In the genomic region with DNA sequence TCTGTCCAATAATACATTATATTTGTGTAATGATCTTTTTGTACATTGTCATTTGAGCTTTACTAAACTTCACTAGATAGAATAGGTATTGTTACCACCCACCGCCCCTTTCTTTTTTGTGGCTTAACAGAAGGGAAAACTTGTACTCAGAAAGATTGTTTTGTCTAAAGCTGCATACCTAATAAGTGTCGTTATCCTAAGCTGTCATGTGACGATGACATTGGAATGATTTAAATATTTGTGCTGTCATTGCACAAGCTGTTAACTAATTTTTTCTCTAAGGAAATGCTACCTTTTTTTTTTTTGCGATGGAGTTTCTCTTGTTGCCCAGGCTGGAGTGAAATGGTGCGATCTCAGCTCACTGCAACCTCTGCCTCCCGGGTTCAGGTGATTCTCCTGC, we compare ENCODE assay signal across 10 cellular contexts. TPM values are rescaled to one million over a fixed set of nuclear protein-coding genes. Genes with fewer than 3 reads are reported as not detected.
DNase-seq lines count a peak whose midpoint lies in the region; ATAC-seq, FAIRE-seq and TF ChIP-seq lines count a peak whose summit lies in the region.
"Had no signal": no experiment of that assay in that cellular context is flagged by ENCODE, and none has a peak within 500 bp of the region (broad histone marks: within the 10 kb centered on the region; RNA-seq: fewer than 3 reads in every experiment).

No MANE protein-coding gene starts in this region.

- DNase-seq in CD4-positive, alpha-beta T cell: no peak
- DNase-seq in caudate nucleus (lab: John Stamatoyannopoulos, UW): no peak
- no peak for DNase-seq in OCI-M2 (lab: John Stamatoyannopoulos, UW; ENCODE audit: unreplicated experiment)
- no peak for DNase-seq in GM12892 (ENCODE audit: insufficient read length)
- DNase-seq: foreskin melanocyte, NCI-H2171 treated with DMSO at 0.1 percent for 48 hours had no signal

- H3K27me3 Mint-ChIP-seq in CD4-positive, alpha-beta T cell: no peaks in the 10 kb centered on the region

- H3K36me3 Mint-ChIP-seq in CD4-positive, alpha-beta T cell (ENCODE audit: low read depth): peaks cover 12% of the 10 kb centered on the region

- H3K4me1 ChIP-seq in HEK293 (ENCODE audit: control insufficient read depth, insufficient read depth, low read length) (peaks cover 12% of the 10 kb centered on the region; the same call in 1 of the 2 replicates), neutrophil (ENCODE audit: control insufficient read depth in 1 of 2, insufficient read depth in 1 of 2, low read depth in 1 of 2, low read length in 1 of 2) (peaks cover 50 to 53% of the 10 kb centered on the region in 2 experiments)

- TF ChIP-seq POLR2A in GM12892 (IDR thresholded peaks at IDR 0.05; ENCODE audit: low read depth, low read length): no peak

- H3K9me3 Mint-ChIP-seq in CD4-positive, alpha-beta T cell: no peaks in the 10 kb centered on the region

- H3K36me3 ChIP-seq in HEK293 (ENCODE audit: control insufficient read depth in 2 of 2, insufficient read depth in 1 of 2, low read length in 2 of 2) (no peaks in the 10 kb centered on the region), neutrophil (no peaks in the 10 kb centered on the region)

- POLR2A ChIA-PET in CD4-positive, alpha-beta T cell (lab: Charles Lee): interaction anchor here (1.1 to 5.5 kb wide), 5 partner anchors 11 to 396 kb away, joined by 3 to 75 read pairs (median 9); a partner anchor contains a TSS
- POLR2A ChIA-PET in HEK293 (lab: Yijun Ruan, JAX): no interaction called here

- CTCF ChIA-PET in CD4-positive, alpha-beta T cell (lab: Charles Lee): interaction anchor here (1.1 to 3.0 kb wide), 7 partner anchors 9 to 163 kb away, joined by 3 to 11 read pairs (median 4); no protein-coding TSS in a partner anchor
- CTCF ChIA-PET in HEK293 (lab: Yijun Ruan, JAX): interaction anchor here (0.6 to 5.7 kb wide), 5 partner anchors 12 to 832 kb away, joined by 3 to 45 read pairs (median 3); no protein-coding TSS in a partner anchor

- peak overlapping the region; percentile 34 for H3K27ac ChIP-seq in CD4-positive, alpha-beta T cell (ENCODE audit: low read depth, low read length)
- no peak overlapping the region for H3K27ac ChIP-seq in HEK293 (ENCODE audit: extremely low read depth, low read depth, low read length)
- H3K27ac ChIP-seq in caudate nucleus (ENCODE audit: low read depth, low read length): peak overlapping the region; percentile 99
- peak overlapping the region; percentile 63 for H3K27ac ChIP-seq in neutrophil
- H3K27ac ChIP-seq: HL-60 had no signal

- intact Hi-C loops in CD4-positive, alpha-beta T cell (cut with DNase I, micrococcal nuclease): loop anchor here in 1 of 2 experiments (1.0 to 5.0 kb wide), 2 partner anchors 9 to 39 kb away; no protein-coding TSS in a partner anchor

- H3K9me3 ChIP-seq in CD4-positive, alpha-beta T cell (ENCODE audit: control insufficient read depth, low read length): no peaks in the 10 kb centered on the region
- no peaks in the 10 kb centered on the region for H3K9me3 ChIP-seq in HEK293 (ENCODE audit: control insufficient read depth, insufficient read depth, low read depth, low read length)
- no peaks in the 10 kb centered on the region for H3K9me3 ChIP-seq in neutrophil

- no peak overlapping the region for H3K4me3 ChIP-seq in HEK293 (ENCODE audit: low read depth, low read length)
- peak overlapping the region in 1 of 2 experiments; percentile 2 for H3K4me3 ChIP-seq in neutrophil (ENCODE audit: low read depth in 1 of 2, low read length in 1 of 2)

- FAIRE-seq in GM12892 (lab: Jason Lieb, UNC): no peak

- H3K27ac Mint-ChIP-seq in CD4-positive, alpha-beta T cell: peak overlapping the region; percentile 85

- no peak for ATAC-seq in CD4-positive, alpha-beta T cell (ENCODE audit: poor library complexity)
- ATAC-seq in HG03045 (IDR thresholded peaks at IDR 0.05; ENCODE audit: unreplicated experiment): no peak

- H3K4me3 Mint-ChIP-seq in CD4-positive, alpha-beta T cell: peak overlapping the region; percentile 88

- H3K27me3 ChIP-seq in CD4-positive, alpha-beta T cell (ENCODE audit: control insufficient read depth, insufficient read depth, low read length): no peaks in the 10 kb centered on the region
- H3K27me3 ChIP-seq in neutrophil: no peaks in the 10 kb centered on the region

- H3K4me1 Mint-ChIP-seq in CD4-positive, alpha-beta T cell (ENCODE audit: low read depth): peaks cover 63% of the 10 kb centered on the region

- no peak for TF ChIP-seq CTCF in CD4-positive, alpha-beta T cell (IDR thresholded peaks at IDR 0.05)
- no peak for TF ChIP-seq CTCF in HEK293 (tag by site-specific recombination; IDR thresholded peaks at IDR 0.05)
- no peak for TF ChIP-seq CTCF in neutrophil (IDR thresholded peaks at IDR 0.05)

TF ChIP-seq in HEK293, 187 proteins besides CTCF, POLR2A, EP300 and RAD21:
- no peak for TF ChIP-seq ZNF776 (tag by site-specific recombination; IDR thresholded peaks at IDR 0.05; ENCODE audit: borderline replicate concordance)
- TF ChIP-seq, protein P1, sequence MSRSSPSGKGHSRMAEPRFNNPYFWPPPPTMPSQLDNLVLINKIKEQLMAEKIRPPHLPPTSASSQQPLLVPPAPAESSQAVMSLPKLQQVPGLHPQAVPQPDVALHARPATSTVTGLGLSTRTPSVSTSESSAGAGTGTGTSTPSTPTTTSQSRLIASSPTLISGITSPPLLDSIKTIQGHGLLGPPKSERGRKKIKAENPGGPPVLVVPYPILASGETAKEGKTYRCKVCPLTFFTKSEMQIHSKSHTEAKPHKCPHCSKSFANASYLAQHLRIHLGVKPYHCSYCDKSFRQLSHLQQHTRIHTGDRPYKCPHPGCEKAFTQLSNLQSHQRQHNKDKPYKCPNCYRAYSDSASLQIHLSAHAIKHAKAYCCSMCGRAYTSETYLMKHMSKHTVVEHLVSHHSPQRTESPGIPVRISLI (tag by site-specific recombination; IDR thresholded peaks at IDR 0.05): peak; percentile 24; the same call in 1 of the 2 replicates

RNA-seq across cellular contexts. Expression of a gene that starts 3.6 kb away (rescaled TPM):
- total RNA-seq in CD4-positive, alpha-beta T cell: 10 to 100 TPM; 29.5 to 30.0 TPM
- polyA plus RNA-seq in GM12892 (2012; ENCODE audit: missing spikeins): 13.2 TPM
